Comparison of ENCODE assay signal across 16 cellular contexts in genomic region chr9:27165670-27166069, GRCh38. TPM values are rescaled to one million over a fixed set of nuclear protein-coding genes. Genes with fewer than 3 reads are reported as not detected.
A peak's percentile ranks its signal among the peaks of the same experiment; 100 is the strongest.
DNase-seq lines count a peak whose midpoint lies in the region; ATAC-seq and TF ChIP-seq lines count a peak whose summit lies in the region.
"Had no signal": no experiment of that assay in that cellular context is flagged by ENCODE, and none has a peak within 500 bp of the region (broad histone marks: within the 10 kb centered on the region; RNA-seq: fewer than 3 reads in every experiment).

No MANE protein-coding gene starts in this region.

- no peak overlapping the region for H3K4me3 Mint-ChIP-seq in activated naive CD4-positive, alpha-beta T cell treated with anti-CD3 and anti-CD28 coated beads, Interleukin-2, amount 10 ng/mL, durations not matched to agents 7 days and 5 days

- ATAC-seq in GM21447 (IDR thresholded peaks at IDR 0.05; ENCODE audit: unreplicated experiment) (no peak), gastroesophageal sphincter (no peak)
- ATAC-seq: sciatic nerve had no signal

- no peak for TF ChIP-seq EP300 in gastroesophageal sphincter (IDR thresholded peaks at IDR 0.05)

- H3K36me3 ChIP-seq in BE2C = no peaks in the 10 kb centered on the region
- no peaks in the 10 kb centered on the region for H3K36me3 ChIP-seq in H7 (replicated peaks; ENCODE audit: control insufficient read depth, insufficient read depth, low read length)
- H3K36me3 ChIP-seq in gastroesophageal sphincter = no peaks in the 10 kb centered on the region
- H3K36me3 ChIP-seq: MG63 had no signal

- H3K9me3 ChIP-seq in BE2C = no peaks in the 10 kb centered on the region
- H3K9me3 ChIP-seq in gastroesophageal sphincter = no peaks in the 10 kb centered on the region
- H3K9me3 ChIP-seq: MG63 had no signal

- H3K27ac ChIP-seq in VCaP (no peak overlapping the region), gastroesophageal sphincter (no peak overlapping the region)

- H3K4me1 ChIP-seq in BE2C = no peaks in the 10 kb centered on the region
- no peaks in the 10 kb centered on the region for H3K4me1 ChIP-seq in gastroesophageal sphincter

- H3K4me1 Mint-ChIP-seq in activated naive CD4-positive, alpha-beta T cell treated with anti-CD3 and anti-CD28 coated beads, Interleukin-2, amount 10 ng/mL, durations not matched to agents 7 days and 5 days = no peaks in the 10 kb centered on the region

- H3K27ac Mint-ChIP-seq in activated naive CD4-positive, alpha-beta T cell treated with anti-CD3 and anti-CD28 coated beads, Interleukin-2, amount 10 ng/mL, durations not matched to agents 7 days and 5 days = no peak overlapping the region

- no peaks in the 10 kb centered on the region for H3K27me3 Mint-ChIP-seq in activated naive CD4-positive, alpha-beta T cell treated with anti-CD3 and anti-CD28 coated beads, Interleukin-2, amount 10 ng/mL, durations not matched to agents 7 days and 5 days

- DNase-seq in BE2C (no peak), H7 (peak; percentile 39), islet precursor cell (peak; percentile 93), DMS153 (lab: John Stamatoyannopoulos, UW) (no peak)
- no peak for DNase-seq in activated naive CD4-positive, alpha-beta T cell treated with anti-CD3 and anti-CD28 coated beads, Interleukin-2, amount 10 ng/mL, durations not matched to agents 7 days and 5 days
- DNase-seq: activated CD4-positive, CD25-positive, alpha-beta regulatory T cell treated with anti-CD3 and anti-CD28 coated beads, Interleukin-2, amount 50 U/mL, for 72 hours; activated gamma-delta T cell treated with Interleukin-2 at 50 U/mL for 16 hours; anterior cingulate cortex; HCEC 1CT; MG63; NCI-H2029; T-helper 2 cell had no signal

- H3K36me3 Mint-ChIP-seq in activated naive CD4-positive, alpha-beta T cell treated with anti-CD3 and anti-CD28 coated beads, Interleukin-2, amount 10 ng/mL, durations not matched to agents 7 days and 5 days = no peaks in the 10 kb centered on the region

- CTCF ChIA-PET in activated naive CD4-positive, alpha-beta T cell treated with anti-CD3 and anti-CD28 coated beads, Interleukin-2, amount 10 ng/mL, durations not matched to agents 7 days and 5 days (lab: Charles Lee) = no interaction called here

- TF ChIP-seq POLR2A in gastroesophageal sphincter (IDR thresholded peaks at IDR 0.05) = no peak

- TF ChIP-seq CTCF in BE2C (IDR thresholded peaks at IDR 0.05; ENCODE audit: low read depth, low read length) (peak; percentile 31), VCaP (conservative IDR thresholded peaks at IDR 0.05) (peak; percentile 45), gastroesophageal sphincter (IDR thresholded peaks at IDR 0.05) (no peak)

- WGBS in gastroesophageal sphincter (ENCODE audit: low coverage in 1 of 2), 2 donors = 53 to 80% methylated on average over 2 to 7 of the region's 10 CpGs

- H3K27me3 ChIP-seq in BE2C = no peaks in the 10 kb centered on the region
- no peaks in the 10 kb centered on the region; the same call in 1 of the 2 replicates for H3K27me3 ChIP-seq in H7 (ENCODE audit: control insufficient read depth, insufficient read depth, low read length)
- no peaks in the 10 kb centered on the region for H3K27me3 ChIP-seq in gastroesophageal sphincter
- H3K27me3 ChIP-seq: MG63 had no signal

- H3K4me3 ChIP-seq in BE2C (ENCODE audit: low read depth, low read length) (no peak overlapping the region), H7 (ENCODE audit: insufficient read depth, low read depth, low read length) (no peak overlapping the region), gastroesophageal sphincter (no peak overlapping the region)
- H3K4me3 ChIP-seq: MG63 had no signal

- H3K9me3 Mint-ChIP-seq in activated naive CD4-positive, alpha-beta T cell treated with anti-CD3 and anti-CD28 coated beads, Interleukin-2, amount 10 ng/mL, durations not matched to agents 7 days and 5 days = peaks cover 3% of the 10 kb centered on the region

RNA-seq across cellular contexts. Expression of gene TEK, which starts 56.6 kb away (rescaled TPM):
- 0.28 TPM for polyA plus RNA-seq in BE2C (2012; ENCODE audit: insufficient read depth, insufficient read length, low read depth)
- total RNA-seq in H7 (2014; rRNA removed; shearing (Covaris generic)) = 0.37 and 0.45 TPM in 2 replicates
- total RNA-seq in gastroesophageal sphincter = 10 to 100 TPM in 3 of 4 donors, 1 to 10 TPM in 1; 4.4 to 25.3 (median 13.2) TPM

Comparison
In these comparisons a context has a peak if more than half of its experiments do, and no peak if none do; other contexts are left out.
1. DNase-seq: peak in H7 (single experiment) and islet precursor cell (single experiment); none in BE2C (single experiment), activated naive CD4-positive, alpha-beta T cell treated with anti-CD3 and anti-CD28 coated beads, Interleukin-2, amount 10 ng/mL, durations not matched to agents 7 days and 5 days (single experiment) and DMS153 (single experiment).
2. CTCF ChIP-seq: peak in BE2C (single experiment) and VCaP (single experiment); none in gastroesophageal sphincter (0 of 4).